17 cellular contexts compared by ENCODE assay signal in genomic region chr6:34489229-34489805, GRCh38. TPM values are rescaled to one million over a fixed set of nuclear protein-coding genes. Genes with fewer than 3 reads are reported as not detected.
DNase-seq lines count a peak whose midpoint lies in the region; ATAC-seq and TF ChIP-seq lines count a peak whose summit lies in the region.
"Had no signal": no experiment of that assay in that cellular context is flagged by ENCODE, and none has a peak within 500 bp of the region (broad histone marks: within the 10 kb centered on the region; RNA-seq: fewer than 3 reads in every experiment).

No MANE protein-coding gene starts in this region.

- H3K4me3 ChIP-seq in RWPE2 (ENCODE audit: severe bottlenecking) (no peak overlapping the region), upper lobe of right lung (no peak overlapping the region), lower lobe of right lung (no peak overlapping the region)
- H3K4me3 ChIP-seq: BLaER1 treated with 17β-estradiol and CSF1 and Interleukin-3, amounts not matched to agents 10 nM and 100 nM had no signal

- H3K27ac ChIP-seq in RWPE2 (ENCODE audit: poor library complexity, severe bottlenecking) (no peak overlapping the region), upper lobe of right lung (no peak overlapping the region), lower lobe of right lung (no peak overlapping the region)
- H3K27ac ChIP-seq: BLaER1 treated with 17β-estradiol and CSF1 and Interleukin-3, amounts not matched to agents 10 nM and 100 nM had no signal

- intact Hi-C loops in upper lobe of right lung (cut with DNase I) (no loop called here), lower lobe of right lung (cut with DNase I) (no loop called here)

- no peaks in the 10 kb centered on the region for H3K9me3 ChIP-seq in RWPE2 (ENCODE audit: severe bottlenecking)
- H3K9me3 ChIP-seq in upper lobe of right lung = no peaks in the 10 kb centered on the region
- no peaks in the 10 kb centered on the region for H3K9me3 ChIP-seq in lower lobe of right lung
- H3K9me3 ChIP-seq: BLaER1 treated with 17β-estradiol and CSF1 and Interleukin-3, amounts not matched to agents 10 nM and 100 nM had no signal

- TF ChIP-seq CTCF in RWPE2 (IDR thresholded peaks at IDR 0.05; ENCODE audit: poor library complexity, severe bottlenecking) = no peak
- no peak for TF ChIP-seq CTCF in upper lobe of right lung (IDR thresholded peaks at IDR 0.05)
- no peak for TF ChIP-seq CTCF in lower lobe of right lung (IDR thresholded peaks at IDR 0.05)

- H3K36me3 ChIP-seq in RWPE2 (ENCODE audit: low read depth) (no peaks in the 10 kb centered on the region), upper lobe of right lung (no peaks in the 10 kb centered on the region), lower lobe of right lung (no peaks in the 10 kb centered on the region)
- H3K36me3 ChIP-seq: BLaER1 treated with 17β-estradiol and CSF1 and Interleukin-3, amounts not matched to agents 10 nM and 100 nM had no signal

- ATAC-seq in RWPE2 (ENCODE audit: low read depth) = no peak
- ATAC-seq in upper lobe of right lung = no peak
- ATAC-seq in lower lobe of right lung = no peak
- ATAC-seq: SK-N-SH treated with all-trans-retinoic acid at 6 μM for 48 hours had no signal

- H3K27me3 ChIP-seq in RWPE2 (ENCODE audit: insufficient read depth, poor library complexity, severe bottlenecking) (no peaks in the 10 kb centered on the region), upper lobe of right lung (no peaks in the 10 kb centered on the region), lower lobe of right lung (ENCODE audit: low read depth) (no peaks in the 10 kb centered on the region)
- H3K27me3 ChIP-seq: BLaER1 treated with 17β-estradiol and CSF1 and Interleukin-3, amounts not matched to agents 10 nM and 100 nM had no signal

- peak; percentile 54 for DNase-seq in activated effector memory CD4-positive, alpha-beta T cell treated with anti-CD3 and anti-CD28 coated beads, Interleukin-2, amount 50 U/mL, for 16 hours
- DNase-seq in activated effector memory CD4-positive, alpha-beta T cell treated with Interleukin-2 at 50 U/mL for 16 hours = no peak
- DNase-seq in RWPE2 (ENCODE audit: low spot score) (peak; percentile 29), fibroblast of gingiva (ENCODE audit: low read depth) (peak; percentile 43), upper lobe of right lung (peak; percentile 35), NCI-H1417 (lab: John Stamatoyannopoulos, UW) (no peak), hepatic stellate cell (ENCODE audit: low spot score) (no peak), lower lobe of right lung (no peak)
- DNase-seq: DMS 273 treated with DMSO at 0.1 percent for 48 hours, HFFc6, NCI-H1048, NCI-H2081 treated with DMSO at 0.1 percent for 48 hours, NCI-H510A treated with DMSO at 0.1 percent for 48 hours, SHP77 had no signal

- peaks cover 10% of the 10 kb centered on the region for H3K4me1 ChIP-seq in RWPE2 (ENCODE audit: insufficient read depth, poor library complexity, severe bottlenecking)
- H3K4me1 ChIP-seq in upper lobe of right lung = no peaks in the 10 kb centered on the region
- no peaks in the 10 kb centered on the region for H3K4me1 ChIP-seq in lower lobe of right lung

RNA-seq across cellular contexts. Expression of gene PACSIN1, which starts 23.4 kb away (rescaled TPM):
- total RNA-seq in upper lobe of right lung (not detected), lower lobe of right lung (not detected)
- total RNA-seq: HFFc6, HT1080 had no signal

Comparison
In these comparisons a context has a peak if more than half of its experiments do, and no peak if none do; other contexts are left out.
1. DNase-seq: peak in activated effector memory CD4-positive, alpha-beta T cell treated with anti-CD3 and anti-CD28 coated beads, Interleukin-2, amount 50 U/mL, for 16 hours (single experiment), RWPE2 (single experiment), fibroblast of gingiva (single experiment) and upper lobe of right lung (single experiment); none in activated effector memory CD4-positive, alpha-beta T cell treated with Interleukin-2 at 50 U/mL for 16 hours (single experiment), NCI-H1417 (0 of 3), hepatic stellate cell (single experiment) and lower lobe of right lung (single experiment).